ENCODE assay signal across 6 cellular contexts in the genomic region with DNA sequence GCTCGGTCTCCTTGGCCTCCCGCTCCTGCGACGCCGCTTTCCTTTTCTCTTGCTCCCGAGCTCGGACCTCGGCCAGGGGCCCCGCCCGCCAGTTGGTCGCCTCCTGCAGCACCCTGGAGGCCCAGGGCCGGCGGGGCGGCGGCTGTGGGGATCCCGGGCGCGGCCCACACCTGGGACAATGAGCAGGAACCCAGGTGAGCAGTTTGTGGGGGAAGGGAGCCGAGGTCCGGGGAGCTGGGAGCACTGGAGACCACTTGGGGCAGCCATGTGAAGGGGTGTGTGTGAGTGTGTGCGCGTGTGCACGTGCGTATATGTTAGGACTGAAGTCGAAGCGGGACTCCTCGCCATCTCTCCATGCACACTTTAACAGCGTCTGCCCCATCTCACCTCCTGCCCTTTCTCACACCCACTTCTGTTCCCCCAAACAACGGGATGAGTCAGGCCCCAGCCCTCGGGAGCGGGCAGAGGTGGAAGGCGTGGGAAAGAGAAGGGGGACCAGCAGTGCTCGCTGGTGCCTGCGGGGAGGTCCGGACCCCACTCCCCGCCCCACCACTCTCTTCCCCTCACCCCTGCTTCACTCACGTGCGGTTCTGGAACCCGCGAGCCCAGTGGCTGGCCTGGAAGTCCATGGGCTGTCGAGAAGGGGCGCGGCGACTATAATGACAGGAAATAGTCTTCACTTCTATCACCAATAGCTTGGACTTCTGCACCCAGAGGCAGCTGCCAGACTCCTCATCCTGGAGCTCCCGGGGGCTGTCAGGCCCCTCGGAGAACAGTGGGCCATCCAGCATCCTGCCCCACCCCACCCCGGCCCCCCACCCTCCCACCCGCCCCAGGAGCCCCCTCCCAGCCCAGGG. TPM values are rescaled to one million over a fixed set of nuclear protein-coding genes. Genes with fewer than 3 reads are reported as not detected.
A peak's percentile ranks its signal among the peaks of the same experiment; 100 is the strongest.
DNase-seq lines count a peak whose midpoint lies in the region; TF ChIP-seq lines count a peak whose summit lies in the region.

No MANE protein-coding gene starts in this region.

- H3K9ac ChIP-seq in ES-I3 (ENCODE audit: low read depth, low read length) (peak overlapping the region; percentile 68; the same call in 1 of the 2 replicates), HUES48 (ENCODE audit: low read depth, low read length) (no peak overlapping the region)

- H3K4me3 Mint-ChIP-seq in osteocyte (ENCODE audit: unreplicated experiment) = peak overlapping the region; percentile 40

- H3K4me3 ChIP-seq in HUES48 (ENCODE audit: low read depth, low read length) = peak overlapping the region; percentile 59

- DNase-seq in caudate nucleus (lab: John Stamatoyannopoulos, UW) (peak in 27 of 61 donors; percentile 17 to 73 (median 43)), osteocyte (ENCODE audit: extremely low spot score, unreplicated experiment) (no peak), HuH-7 (ENCODE audit: low spot score) (no peak), DMS 273 treated with DMSO at 0.1 percent for 48 hours (lab: John Stamatoyannopoulos, UW) (no peak)

- peaks cover 31% of the 10 kb centered on the region for H3K4me1 Mint-ChIP-seq in osteocyte (ENCODE audit: unreplicated experiment)

- H3K27me3 Mint-ChIP-seq in osteocyte (ENCODE audit: unreplicated experiment) = peaks cover 7% of the 10 kb centered on the region

- H3K27me3 ChIP-seq in HUES48 (ENCODE audit: control insufficient read depth, insufficient read depth, low read length) = peaks cover 75% of the 10 kb centered on the region

- no peaks in the 10 kb centered on the region for H3K9me3 ChIP-seq in ES-I3 (ENCODE audit: control insufficient read depth, insufficient read depth, low read length)
- H3K9me3 ChIP-seq in HUES48 (ENCODE audit: control insufficient read depth, insufficient read depth, low read length) = no peaks in the 10 kb centered on the region

- H3K27ac Mint-ChIP-seq in osteocyte (ENCODE audit: unreplicated experiment) = no peak overlapping the region

- H3K9me3 Mint-ChIP-seq in osteocyte (ENCODE audit: unreplicated experiment) = no peaks in the 10 kb centered on the region

- no peak for TF ChIP-seq CTCF in osteocyte (IDR thresholded peaks at IDR 0.05)

- H3K36me3 Mint-ChIP-seq in osteocyte (ENCODE audit: unreplicated experiment) = peaks cover 17% of the 10 kb centered on the region

- H3K27ac ChIP-seq in HUES48 (ENCODE audit: low read depth, low read length) = no peak overlapping the region
- H3K27ac ChIP-seq in caudate nucleus (ENCODE audit: low read depth, low read length) = peak overlapping the region; percentile 52

- H3K4me1 ChIP-seq in ES-I3 (ENCODE audit: insufficient read depth, low read length) = peaks cover 6% of the 10 kb centered on the region; the same call in 1 of the 2 replicates
- peaks cover 7% of the 10 kb centered on the region; the same call in 1 of the 2 replicates for H3K4me1 ChIP-seq in HUES48 (ENCODE audit: control insufficient read depth, insufficient read depth, low read length)

- H3K36me3 ChIP-seq in ES-I3 (ENCODE audit: insufficient read depth, low read length) (no peaks in the 10 kb centered on the region; the same call in 1 of the 2 replicates), HUES48 (ENCODE audit: control insufficient read depth, insufficient read depth, low read length) (peaks cover 12% of the 10 kb centered on the region; the same call in 1 of the 2 replicates)

RNA-seq across cellular contexts. Expression of gene DDN, which starts 0.5 kb away (rescaled TPM):
- total RNA-seq in osteocyte = 0.08 and 0.26 TPM in 2 replicates

RNA-seq across cellular contexts. Expression of gene PRKAG1, which starts 19.9 kb away (rescaled TPM):
- 75.6 and 80.6 TPM in 2 replicates for total RNA-seq in osteocyte

RNA-seq across cellular contexts. Expression of gene WNT1, which starts 20.6 kb away (rescaled TPM):
- not detected in 2 replicates for total RNA-seq in osteocyte

RNA-seq across cellular contexts. Expression of gene WNT10B, which starts 27.2 kb away (rescaled TPM):
- not detected in 2 replicates for total RNA-seq in osteocyte

RNA-seq across cellular contexts. Expression of gene ARF3, which starts 41.4 kb away (rescaled TPM):
- 138 and 144 TPM in 2 replicates for total RNA-seq in osteocyte
